ENCODE assay signal across 10 cellular contexts in the genomic region with DNA sequence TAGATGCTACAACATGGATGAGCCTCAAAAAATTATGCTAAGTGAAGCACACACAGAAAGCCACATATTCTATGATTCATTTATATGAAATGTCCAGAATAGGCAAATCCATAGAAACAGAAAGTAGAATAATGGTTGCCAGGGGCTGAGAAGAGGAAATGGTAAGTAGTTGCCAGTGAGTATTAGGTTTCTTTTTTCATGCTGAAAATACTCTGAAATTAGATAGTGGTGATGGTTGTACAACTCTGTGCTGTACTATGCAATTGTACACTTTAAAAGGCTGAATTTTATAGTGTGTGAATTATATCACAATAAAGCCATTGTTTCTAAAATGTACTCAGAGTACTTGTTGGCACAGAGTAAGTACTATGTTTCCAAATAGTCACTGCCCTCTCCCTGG. TPM values are rescaled to one million over a fixed set of nuclear protein-coding genes. Genes with fewer than 3 reads are reported as not detected.
DNase-seq lines count a peak whose midpoint lies in the region; ATAC-seq and TF ChIP-seq lines count a peak whose summit lies in the region.
"Had no signal": no experiment of that assay in that cellular context is flagged by ENCODE, and none has a peak within 500 bp of the region (broad histone marks: within the 10 kb centered on the region; RNA-seq: fewer than 3 reads in every experiment).

No MANE protein-coding gene starts in this region.

- POLR2A ChIA-PET in activated B cell treated with CpG ODN at 0.5 μM for 24 hours (lab: Charles Lee): no interaction called here

- no peak for TF ChIP-seq CTCF in activated B cell treated with CpG ODN at 0.5 μM for 24 hours (IDR thresholded peaks at IDR 0.05)
- no peak for TF ChIP-seq CTCF in Peyer's patch (IDR thresholded peaks at IDR 0.05)

- no peak for TF ChIP-seq POLR2A in Peyer's patch (IDR thresholded peaks at IDR 0.05)

- H3K27me3 Mint-ChIP-seq in activated T-cell treated with anti-CD3 and anti-CD28 coated beads, Interleukin-2, amount 50 U/mL, for 4 hours (ENCODE audit: low read depth): no peaks in the 10 kb centered on the region
- no peaks in the 10 kb centered on the region for H3K27me3 Mint-ChIP-seq in activated B cell treated with CpG ODN at 0.5 μM for 24 hours
- H3K27me3 Mint-ChIP-seq: CD4-positive, alpha-beta memory T cell had no signal

- H3K27ac Mint-ChIP-seq in activated B cell treated with CpG ODN at 0.5 μM for 24 hours: no peak overlapping the region

- H3K36me3 Mint-ChIP-seq in activated T-cell treated with anti-CD3 and anti-CD28 coated beads, Interleukin-2, amount 50 U/mL, for 4 hours (ENCODE audit: insufficient read depth): no peaks in the 10 kb centered on the region
- H3K36me3 Mint-ChIP-seq in activated B cell treated with CpG ODN at 0.5 μM for 24 hours (ENCODE audit: low read depth): no peaks in the 10 kb centered on the region
- H3K36me3 Mint-ChIP-seq: CD4-positive, alpha-beta memory T cell had no signal

- intact Hi-C loops in activated B cell treated with CpG ODN at 0.5 μM for 24 hours (cut with micrococcal nuclease): no loop called here

- H3K27ac ChIP-seq in Peyer's patch: no peak overlapping the region

- H3K9me3 Mint-ChIP-seq in activated T-cell treated with anti-CD3 and anti-CD28 coated beads, Interleukin-2, amount 50 U/mL, for 4 hours: peaks cover 4% of the 10 kb centered on the region
- H3K9me3 Mint-ChIP-seq in activated B cell treated with CpG ODN at 0.5 μM for 24 hours: no peaks in the 10 kb centered on the region
- H3K9me3 Mint-ChIP-seq: CD4-positive, alpha-beta memory T cell had no signal

- no peaks in the 10 kb centered on the region for H3K4me1 ChIP-seq in Peyer's patch

- peaks cover 14% of the 10 kb centered on the region for H3K4me1 Mint-ChIP-seq in activated T-cell treated with anti-CD3 and anti-CD28 coated beads, Interleukin-2, amount 50 U/mL, for 4 hours (ENCODE audit: low read depth)
- peaks cover 19% of the 10 kb centered on the region for H3K4me1 Mint-ChIP-seq in activated B cell treated with CpG ODN at 0.5 μM for 24 hours

- peak; percentile 76 to 81 for ATAC-seq in activated T-cell treated with anti-CD3 and anti-CD28 coated beads, Interleukin-2, amount 50 U/mL, for 4 hours
- ATAC-seq in HG03039 (IDR thresholded peaks at IDR 0.05; ENCODE audit: unreplicated experiment) (peak; percentile 53), activated B cell treated with CpG ODN at 0.5 μM for 24 hours (ENCODE audit: low read depth) (peak; percentile 40)
- ATAC-seq in stimulated activated naive CD8-positive, alpha-beta T cell treated with anti-CD3 and anti-CD28 coated beads, Interleukin-15, Interleukin-2, amounts not matched to agents 100 U/mL and 50 U/mL, for 24 hours: peak; percentile 74

- CTCF ChIA-PET in activated B cell treated with CpG ODN at 0.5 μM for 24 hours (lab: Charles Lee): no interaction called here

- H3K4me3 Mint-ChIP-seq in activated T-cell treated with anti-CD3 and anti-CD28 coated beads, Interleukin-2, amount 50 U/mL, for 4 hours: no peak overlapping the region
- no peak overlapping the region for H3K4me3 Mint-ChIP-seq in activated B cell treated with CpG ODN at 0.5 μM for 24 hours
- H3K4me3 Mint-ChIP-seq: CD4-positive, alpha-beta memory T cell had no signal

- H3K9me3 ChIP-seq in Peyer's patch: no peaks in the 10 kb centered on the region

- no peak overlapping the region for H3K4me3 ChIP-seq in Peyer's patch

- H3K27me3 ChIP-seq in Peyer's patch: no peaks in the 10 kb centered on the region

- no peaks in the 10 kb centered on the region for H3K36me3 ChIP-seq in Peyer's patch

- no peak for DNase-seq in activated T-cell treated with anti-CD3 and anti-CD28 coated beads, Interleukin-2, amount 50 U/mL, for 4 hours
- DNase-seq in activated T-cell treated with anti-CD3 and anti-CD28 coated beads for 4 hours: no peak
- DNase-seq in activated B cell treated with CpG ODN at 0.5 μM for 24 hours: no peak
- DNase-seq in stimulated activated naive CD8-positive, alpha-beta T cell treated with anti-CD3 and anti-CD28 coated beads, Interleukin-15, Interleukin-2, amounts not matched to agents 100 U/mL and 50 U/mL, for 24 hours: no peak
- DNase-seq in DMS 273 (lab: John Stamatoyannopoulos, UW; ENCODE audit: unreplicated experiment): no peak
- DNase-seq in Peyer's patch: no peak
- no peak for DNase-seq in stimulated activated CD4-positive, alpha-beta T cell treated with anti-CD3 and anti-CD28 coated beads, Interleukin-4, amount 100 ng/mL, for 24 hours
- DNase-seq: CD4-positive, alpha-beta memory T cell; small intestine had no signal

RNA-seq across cellular contexts. Expression of gene GFI1, which starts 15.5 kb away (rescaled TPM):
- 100 to 1,000 TPM in 2 of 3 donors, 10 to 100 TPM in 1; 99.4 to 136 (median 115) TPM for total RNA-seq in activated T-cell treated with anti-CD3 and anti-CD28 coated beads, Interleukin-2, amount 50 U/mL, for 4 hours
- 1.2 and 1.7 TPM in 2 replicates for total RNA-seq in activated B cell treated with CpG ODN at 0.5 μM for 24 hours
- 10 to 100 TPM in 1 of 4 donors, 1 to 10 TPM in 3; 6.5 to 15.5 (median 9.1) TPM for total RNA-seq in Peyer's patch

Comparison
In these comparisons a context has a peak if more than half of its experiments do, and no peak if none do; other contexts are left out.
1. RNA of gene GFI1, which starts 15.5 kb away (total RNA-seq): 99.4 to 136 TPM in activated T-cell treated with anti-CD3 and anti-CD28 coated beads, Interleukin-2, amount 50 U/mL, for 4 hours; 6.5 to 15.5 TPM in Peyer's patch and 1.2 to 1.7 TPM in activated B cell treated with CpG ODN at 0.5 μM for 24 hours; every median in the first group is over 4 times any median in the second.
2. Peak in every context shown above with its lines, with median percentiles within 50 percentile points of each other: ATAC-seq.